In the genomic region with DNA sequence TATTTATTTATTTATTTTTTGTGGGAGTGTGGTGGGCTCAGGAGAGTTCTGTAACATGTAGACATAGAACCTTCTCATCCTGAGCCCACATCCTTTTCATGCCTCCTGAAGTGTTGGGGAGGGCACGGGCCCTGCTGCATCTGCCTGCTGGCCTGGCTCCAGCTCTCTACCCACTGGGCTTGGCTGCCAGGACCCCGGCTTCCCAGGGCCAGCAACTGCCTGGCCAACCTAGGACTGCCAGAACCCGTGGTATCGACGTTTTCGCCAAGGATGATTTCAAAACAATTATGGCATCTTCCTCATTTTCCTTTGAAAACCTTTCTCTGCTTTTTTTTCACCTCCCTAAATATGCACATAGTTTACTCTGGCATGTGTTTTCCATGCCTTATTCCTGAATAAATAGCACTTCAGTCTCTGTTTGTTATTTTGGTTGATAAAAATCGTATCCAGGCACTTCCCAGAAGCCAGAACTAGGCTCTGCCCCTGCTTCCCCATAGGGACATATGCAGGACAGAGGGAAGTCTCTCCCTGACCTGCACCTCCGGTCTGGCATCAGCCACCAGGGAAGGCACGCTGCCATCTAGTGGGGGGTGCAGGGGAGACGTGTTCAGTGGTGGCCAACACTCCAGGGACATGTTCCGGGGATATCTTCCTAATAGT, we compare ENCODE assay signal across 8 cellular contexts. TPM values are rescaled to one million over a fixed set of nuclear protein-coding genes. Genes with fewer than 3 reads are reported as not detected.
DNase-seq lines count a peak whose midpoint lies in the region; ATAC-seq and TF ChIP-seq lines count a peak whose summit lies in the region.

No MANE protein-coding gene starts in this region.

- H3K4me3 ChIP-seq in astrocyte of the spinal cord (ENCODE audit: low read depth, low read length), result no peak overlapping the region

- TF ChIP-seq CTCF in astrocyte of the spinal cord (IDR thresholded peaks at IDR 0.05; ENCODE audit: low read depth, low read length), result peak; percentile 48

- in situ Hi-C loops in SK-MEL-5 (cut with HindIII; ENCODE audit: low pct_unique_long_range_greater_than_20kb, low sequenced_read_pairs), result no loop called here
- in situ Hi-C loops in astrocyte of the spinal cord (cut with HindIII; ENCODE audit: low sequenced_read_pairs), result no loop called here

- peak; percentile 23 for DNase-seq in DMS153 (lab: John Stamatoyannopoulos, UW)
- DNase-seq in SK-MEL-5 (ENCODE audit: low read depth, low spot score), result peak; percentile 68
- DNase-seq in astrocyte of the spinal cord (ENCODE audit: low read depth, low spot score), result no peak
- peak; percentile 89 for DNase-seq in iPS-NIHi7 (ENCODE audit: extremely low spot score)
- DNase-seq in stimulated activated CD4-positive, alpha-beta T cell treated with anti-CD3 and anti-CD28 coated beads, Interleukin-4, amount 100 ng/mL, for 48 hours (ENCODE audit: low read depth in 2 of 2), result peak; percentile 45 to 63
- no peak for DNase-seq in NCI-H446 (lab: John Stamatoyannopoulos, UW)

- ATAC-seq in HG02885 (IDR thresholded peaks at IDR 0.05; ENCODE audit: poor library complexity, unreplicated experiment) (peak; percentile 72), GM19467 (IDR thresholded peaks at IDR 0.05; ENCODE audit: unreplicated experiment) (no peak)

RNA-seq across cellular contexts. Expression of gene ANTXRL, which starts 31.0 kb away (rescaled TPM):
- not detected in 2 replicates for total RNA-seq in SK-MEL-5 (2014; rRNA removed; shearing (Covaris generic))
- polyA plus RNA-seq in SK-MEL-5 (2015; cell fraction: cytosol; rRNA removed), result 0.05 TPM in 2 replicates
- 4.7 TPM in 1 of 2 replicates, not detected in the other for polyA plus RNA-seq in SK-MEL-5 (2015; cell fraction: nucleus; rRNA removed)

Comparison
In these comparisons a context has a peak if more than half of its experiments do, and no peak if none do; other contexts are left out.
1. DNase-seq: peak in DMS153 (single experiment), SK-MEL-5 (single experiment), iPS-NIHi7 (single experiment) and stimulated activated CD4-positive, alpha-beta T cell treated with anti-CD3 and anti-CD28 coated beads, Interleukin-4, amount 100 ng/mL, for 48 hours (2 of 2); none in astrocyte of the spinal cord (single experiment) and NCI-H446 (0 of 2).